Comparison of ENCODE assay signal across 16 cellular contexts in the genomic region with DNA sequence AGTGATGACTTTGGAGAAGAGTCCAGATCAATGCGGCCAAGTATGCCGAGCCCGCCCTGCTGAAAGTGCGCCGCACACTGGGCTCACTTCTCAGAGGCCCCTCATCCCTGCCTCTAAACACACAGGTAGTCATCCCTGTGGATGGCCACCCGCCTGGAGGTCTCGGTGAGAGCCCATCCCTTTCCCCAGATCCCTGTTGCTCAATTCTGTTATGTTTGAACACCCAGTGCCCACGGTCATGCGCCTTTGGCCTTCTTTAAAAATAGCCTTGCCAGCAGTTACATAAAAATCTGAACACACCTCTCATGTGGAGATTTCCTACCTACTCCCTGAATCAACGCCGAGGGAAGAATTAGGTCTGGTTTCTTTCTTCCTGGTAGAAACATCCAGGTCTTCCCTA. TPM values are rescaled to one million over a fixed set of nuclear protein-coding genes. Genes with fewer than 3 reads are reported as not detected.
DNase-seq lines count a peak whose midpoint lies in the region; ATAC-seq and TF ChIP-seq lines count a peak whose summit lies in the region.
"Had no signal": no experiment of that assay in that cellular context is flagged by ENCODE, and none has a peak within 500 bp of the region (broad histone marks: within the 10 kb centered on the region; RNA-seq: fewer than 3 reads in every experiment).

No MANE protein-coding gene starts in this region.

- H3K4me3 ChIP-seq in BLaER1 = no peak overlapping the region
- H3K4me3 ChIP-seq in right atrium auricular region = no peak overlapping the region
- H3K4me3 ChIP-seq in osteoblast (ENCODE audit: insufficient read depth, low read length) = no peak overlapping the region
- H3K4me3 ChIP-seq: pancreas, upper lobe of left lung had no signal

- H3K9ac ChIP-seq in BLaER1 = peak overlapping the region; percentile 46; the same call in 1 of the 2 replicates

- ATAC-seq in HG03045 (IDR thresholded peaks at IDR 0.05; ENCODE audit: unreplicated experiment) (no peak), GM21786 (IDR thresholded peaks at IDR 0.05; ENCODE audit: unreplicated experiment) (no peak), HG02571 (IDR thresholded peaks at IDR 0.05; ENCODE audit: unreplicated experiment) (no peak)
- ATAC-seq: Panc1; stimulated activated naive B cell treated with anti-CD40 and anti-IgM and Interleukin-4, amounts not matched to agents 10 μg/mL and 1 μg/mL and 100 μg/mL, for 72 hours had no signal

- H3K27me3 ChIP-seq in BLaER1 (no peaks in the 10 kb centered on the region), right atrium auricular region (no peaks in the 10 kb centered on the region), osteoblast (ENCODE audit: insufficient read depth, low read length) (no peaks in the 10 kb centered on the region)
- H3K27me3 ChIP-seq: pancreas, upper lobe of left lung had no signal

- peaks cover 48% of the 10 kb centered on the region for H3K36me3 Mint-ChIP-seq in brain

- no peaks in the 10 kb centered on the region for H3K9me3 Mint-ChIP-seq in brain
- H3K9me3 Mint-ChIP-seq: IgD-negative memory B cell; stimulated activated naive B cell treated with anti-CD40 and anti-IgM and Interleukin-4, amounts not matched to agents 10 μg/mL and 1 μg/mL and 100 μg/mL, for 72 hours had no signal

- DNase-seq in right atrium auricular region (ENCODE audit: low spot score) = no peak
- DNase-seq in osteoblast (ENCODE audit: insufficient read length, low spot score, missing footprints) = peak; percentile 36
- no peak for DNase-seq in activated naive CD4-positive, alpha-beta T cell (lab: John Stamatoyannopoulos, UW)
- DNase-seq: DND-41; NCI-H748 treated with DMSO at 0.1 percent for 48 hours; pancreas; stimulated activated naive B cell treated with anti-CD40 and anti-IgM and Interleukin-4, amounts not matched to agents 10 μg/mL and 1 μg/mL and 100 μg/mL, for 72 hours had no signal

- peak overlapping the region in 3 of 5 experiments; percentile 21 to 52 (median 39) for H3K27ac Mint-ChIP-seq in brain
- H3K27ac Mint-ChIP-seq: stimulated activated naive B cell treated with anti-CD40 and anti-IgM and Interleukin-4, amounts not matched to agents 10 μg/mL and 1 μg/mL and 100 μg/mL, for 72 hours had no signal

- TF ChIP-seq CTCF in brain (conservative IDR thresholded peaks at IDR 0.05) (no peak), right atrium auricular region (IDR thresholded peaks at IDR 0.05) (no peak), osteoblast (IDR thresholded peaks at IDR 0.05; ENCODE audit: extremely low read depth, low read depth, low read length) (no peak)

- H3K36me3 ChIP-seq in BLaER1 (peaks cover 71% of the 10 kb centered on the region), right atrium auricular region (peaks cover 29% of the 10 kb centered on the region), osteoblast (ENCODE audit: insufficient read depth, low read length) (peaks cover 37% of the 10 kb centered on the region)

- peak overlapping the region; percentile 66 for H3K4me2 ChIP-seq in BLaER1
- no peak overlapping the region for H3K4me2 ChIP-seq in osteoblast (ENCODE audit: insufficient read depth, low read length)

- H3K79me2 ChIP-seq in osteoblast (ENCODE audit: insufficient read depth, low read length) = peaks cover 91% of the 10 kb centered on the region

- no peak overlapping the region for H3K4me3 Mint-ChIP-seq in brain
- H3K4me3 Mint-ChIP-seq: stimulated activated naive B cell treated with anti-CD40 and anti-IgM and Interleukin-4, amounts not matched to agents 10 μg/mL and 1 μg/mL and 100 μg/mL, for 72 hours had no signal

- H3K4me1 ChIP-seq in BLaER1 = peaks cover 49% of the 10 kb centered on the region
- H3K4me1 ChIP-seq in right atrium auricular region = peaks cover 0 to 40% of the 10 kb centered on the region in 2 donors
- peaks cover 12% of the 10 kb centered on the region for H3K4me1 ChIP-seq in osteoblast (ENCODE audit: insufficient read depth, low read length)
- H3K4me1 ChIP-seq: pancreas had no signal

- peaks cover 100% of the 10 kb centered on the region for H4K20me1 ChIP-seq in BLaER1
- H4K20me1 ChIP-seq in osteoblast (ENCODE audit: insufficient read depth, low read length) = peaks cover 77% of the 10 kb centered on the region

- peaks cover 44% of the 10 kb centered on the region for H3K4me1 Mint-ChIP-seq in brain

- no peak overlapping the region for H2AFZ ChIP-seq in osteoblast (ENCODE audit: low read length)

- H3K9me3 ChIP-seq in BLaER1 (no peaks in the 10 kb centered on the region), right atrium auricular region (no peaks in the 10 kb centered on the region), osteoblast (ENCODE audit: low read depth, low read length) (no peaks in the 10 kb centered on the region)
- H3K9me3 ChIP-seq: pancreas, upper lobe of left lung had no signal

- H3K27me3 Mint-ChIP-seq in brain = peaks cover 3% of the 10 kb centered on the region
- H3K27me3 Mint-ChIP-seq: IgD-negative memory B cell; stimulated activated naive B cell treated with anti-CD40 and anti-IgM and Interleukin-4, amounts not matched to agents 10 μg/mL and 1 μg/mL and 100 μg/mL, for 72 hours had no signal

- H3K27ac ChIP-seq in BLaER1 (no peak overlapping the region; the same call in 1 of the 2 replicates), right atrium auricular region (peak overlapping the region; percentile 68 to 75), osteoblast (ENCODE audit: low read depth, low read length) (peak overlapping the region; percentile 16)
- H3K27ac ChIP-seq: pancreas had no signal

RNA-seq across cellular contexts. Expression of gene ELAVL1, which starts 11.9 kb away (rescaled TPM):
- 116 TPM for polyA plus RNA-seq in brain (ENCODE audit: insufficient read depth, low read depth, low replicate concordance)
- total RNA-seq in right atrium auricular region (10 to 100 TPM; 31.0 to 37.4 TPM), osteoblast (23.0 and 25.7 TPM in 2 replicates)

RNA-seq across cellular contexts. Expression of gene TIMM44, which starts 50.1 kb away (rescaled TPM):
- 51.2 TPM for polyA plus RNA-seq in brain (ENCODE audit: insufficient read depth, low read depth, low replicate concordance)
- total RNA-seq in right atrium auricular region (10 to 100 TPM; 49.1 to 64.1 TPM), osteoblast (52.5 and 55.4 TPM in 2 replicates)

RNA-seq across cellular contexts. Expression of gene CCL25, which starts 59.0 kb away (rescaled TPM):
- not detected for polyA plus RNA-seq in brain (ENCODE audit: insufficient read depth, low read depth, low replicate concordance)
- total RNA-seq in right atrium auricular region (not detected), osteoblast (not detected in 2 replicates)
- total RNA-seq: A673, pancreas, upper lobe of left lung had no signal
